ENCODE assay signal across 1 cellular context in genomic region chr12:109430244-109430643, GRCh38.
TF ChIP-seq lines count a peak whose summit lies in the region.

No MANE protein-coding gene starts in this region.

TF ChIP-seq in HepG2, 621 proteins besides CTCF, POLR2A, EP300 and RAD21 (continued from another document):
- TF ChIP-seq, protein P1, sequence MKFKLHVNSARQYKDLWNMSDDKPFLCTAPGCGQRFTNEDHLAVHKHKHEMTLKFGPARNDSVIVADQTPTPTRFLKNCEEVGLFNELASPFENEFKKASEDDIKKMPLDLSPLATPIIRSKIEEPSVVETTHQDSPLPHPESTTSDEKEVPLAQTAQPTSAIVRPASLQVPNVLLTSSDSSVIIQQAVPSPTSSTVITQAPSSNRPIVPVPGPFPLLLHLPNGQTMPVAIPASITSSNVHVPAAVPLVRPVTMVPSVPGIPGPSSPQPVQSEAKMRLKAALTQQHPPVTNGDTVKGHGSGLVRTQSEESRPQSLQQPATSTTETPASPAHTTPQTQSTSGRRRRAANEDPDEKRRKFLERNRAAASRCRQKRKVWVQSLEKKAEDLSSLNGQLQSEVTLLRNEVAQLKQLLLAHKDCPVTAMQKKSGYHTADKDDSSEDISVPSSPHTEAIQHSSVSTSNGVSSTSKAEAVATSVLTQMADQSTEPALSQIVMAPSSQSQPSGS (CRISPR knock-in tag; IDR thresholded peaks at IDR 0.05): no peak
